ENCODE assay signal across 22 cellular contexts in the genomic region with DNA sequence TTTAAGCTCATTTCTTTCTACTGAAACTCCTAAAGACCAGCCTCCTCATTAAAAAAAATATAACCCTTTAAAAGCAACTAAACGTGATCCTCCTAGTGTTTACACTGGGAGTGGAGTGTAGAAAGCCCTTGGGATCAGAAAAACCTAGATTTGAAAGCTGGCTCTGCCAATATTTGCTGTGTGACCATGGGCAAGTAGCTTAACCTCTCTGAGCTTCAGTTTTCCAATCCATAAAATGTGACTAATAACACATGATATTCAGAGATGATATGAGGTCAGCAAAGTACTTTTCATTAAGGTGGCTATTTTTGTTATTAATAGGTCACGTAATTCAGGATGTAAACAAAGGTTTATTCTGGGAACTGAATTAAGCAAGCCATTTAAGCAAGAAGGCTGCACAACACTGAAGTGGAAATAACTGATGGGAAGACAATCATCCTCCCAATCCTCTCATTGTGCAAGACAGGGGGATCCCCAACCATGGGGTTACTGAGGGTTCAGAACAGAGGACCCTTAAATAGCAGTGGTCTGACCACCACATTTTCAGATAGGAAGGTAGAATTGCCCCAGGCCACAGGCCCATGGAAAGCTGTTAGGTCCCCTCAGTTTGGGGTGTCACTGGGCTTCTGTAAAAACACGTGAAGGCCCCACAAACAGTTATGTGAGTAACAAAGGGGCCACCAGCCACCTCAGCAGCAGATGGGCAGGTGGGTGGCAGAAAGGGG.
"Had no signal": no experiment of that assay in that cellular context is flagged by ENCODE, and none has a peak within 500 bp of the region (broad histone marks: within the 10 kb centered on the region; RNA-seq: fewer than 3 reads in every experiment).

No MANE protein-coding gene starts in this region.

- H3K27me3 ChIP-seq: Peyer's patch, SJSA1 had no signal

- H3K36me3 ChIP-seq: Peyer's patch, SJSA1 had no signal

- DNase-seq: activated CD4-positive, alpha-beta T cell treated with anti-CD3 and anti-CD28 coated beads for 4 hours; activated CD4-positive, alpha-beta T cell treated with anti-CD3 and anti-CD28 coated beads, Interleukin-2, amount 50 U/mL, for 4 hours; activated CD8-positive, alpha-beta memory T cell treated with anti-CD3 and anti-CD28 coated beads, Interleukin-2, amount 50 U/mL, for 48 hours; activated CD8-positive, alpha-beta T cell treated with anti-CD3 and anti-CD28 coated beads, Interleukin-2, amount 10 ng/mL, durations not matched to agents 7 days and 5 days; activated effector memory CD4-positive, alpha-beta T cell treated with Interleukin-2 at 50 U/mL for 16 hours; activated naive CD4-positive, alpha-beta T cell; activated naive CD8-positive, alpha-beta T cell treated with anti-CD3 and anti-CD28 coated beads, Interleukin-2, amount 50 U/mL, for 24 hours; activated T-cell treated with anti-CD3 and anti-CD28 coated beads, Interleukin-2, amount 50 U/mL, for 1 hour; amygdala; KBM-7; NCI-H1092; NCI-H1417 treated with DMSO at 0.1 percent for 48 hours; NCI-H1694 treated with DMSO at 0.1 percent for 48 hours; NCI-H2029 treated with DMSO at 0.1 percent for 48 hours; NCI-H345; NCI-H510A; NCI-H69; Peyer's patch; SHP77 had no signal

- H3K9me3 ChIP-seq: Peyer's patch, SJSA1 had no signal

- H3K4me3 ChIP-seq: Peyer's patch, SJSA1 had no signal

- FAIRE-seq: astrocyte had no signal

- H3K4me1 ChIP-seq: Peyer's patch had no signal

- ATAC-seq: activated CD4-positive, CD25-positive, alpha-beta regulatory T cell treated with anti-CD3 and anti-CD28 coated beads, Interleukin-2, amount 50 U/mL, for 24 hours; activated CD8-positive, alpha-beta T cell treated with anti-CD3 and anti-CD28 coated beads, Interleukin-2, amount 10 ng/mL, durations not matched to agents 7 days and 5 days; activated naive CD8-positive, alpha-beta T cell treated with anti-CD3 and anti-CD28 coated beads, Interleukin-2, amount 50 U/mL, for 24 hours had no signal

- H3K27ac ChIP-seq: Peyer's patch, SJSA1 had no signal
